In genomic region chr1:45669859-45670655, GRCh38 we compare ENCODE assay signal across 2 cellular contexts.
TF ChIP-seq lines count a peak whose summit lies in the region.

No MANE protein-coding gene starts in this region.

TF ChIP-seq in A549, 52 proteins besides CTCF, POLR2A, EP300 and RAD21:
- TF ChIP-seq HES2 (IDR thresholded peaks at IDR 0.05) (no peak), RFX5 (IDR thresholded peaks at IDR 0.05) (no peak), TP53 (CRISPR knock-in tag; IDR thresholded peaks at IDR 0.05) (no peak), POLR2AphosphoS2 (conservative IDR thresholded peaks at IDR 0.05; ENCODE audit: low read length) (no peak), ZSCAN20 (CRISPR knock-in tag; IDR thresholded peaks at IDR 0.05) (no peak), HDAC2 (IDR thresholded peaks at IDR 0.05) (no peak), HEYL (CRISPR knock-in tag; IDR thresholded peaks at IDR 0.05) (no peak), CBX2 (IDR thresholded peaks at IDR 0.05; ENCODE audit: borderline replicate concordance, low read depth) (no peak), FOXS1 (CRISPR knock-in tag; IDR thresholded peaks at IDR 0.05) (no peak), HOXA7 (CRISPR knock-in tag; IDR thresholded peaks at IDR 0.05) (no peak), KDM5A (IDR thresholded peaks at IDR 0.05) (no peak), REST (IDR thresholded peaks at IDR 0.05) (no peak), MAZ (IDR thresholded peaks at IDR 0.05; ENCODE audit: borderline replicate concordance, low read depth, low read length) (no peak), KDM1A (IDR thresholded peaks at IDR 0.05; ENCODE audit: low read depth) (no peak)

TF ChIP-seq in K562, 482 proteins besides CTCF, POLR2A, EP300 and RAD21:
- TF ChIP-seq MECOM (CRISPR knock-in tag; IDR thresholded peaks at IDR 0.05) (no peak), ZKSCAN1 (IDR thresholded peaks at IDR 0.05; ENCODE audit: low read depth, low read length) (0 out of 2 replicates have a peak, but pooled peaks have one; percentile 18)
